Comparison of ENCODE assay signal across 5 cellular contexts in genomic region chr1:34433099-34433498, GRCh38.
"Had no signal": no experiment of that assay in that cellular context is flagged by ENCODE, and none has a peak within 500 bp of the region (broad histone marks: within the 10 kb centered on the region; RNA-seq: fewer than 3 reads in every experiment).

No MANE protein-coding gene starts in this region.

- DNase-seq: IMR-90, KBM-7 had no signal

- H3K36me3 Mint-ChIP-seq: IgD-negative memory B cell had no signal

- H3K9me3 Mint-ChIP-seq: IgD-negative memory B cell had no signal

- H3K4me1 Mint-ChIP-seq: IgD-negative memory B cell had no signal

- H3K4me3 ChIP-seq: K562 had no signal

- H3K27ac ChIP-seq: HL-60 had no signal

- H3K4me3 Mint-ChIP-seq: IgD-negative memory B cell had no signal
